13 cellular contexts compared by ENCODE assay signal in the genomic region with DNA sequence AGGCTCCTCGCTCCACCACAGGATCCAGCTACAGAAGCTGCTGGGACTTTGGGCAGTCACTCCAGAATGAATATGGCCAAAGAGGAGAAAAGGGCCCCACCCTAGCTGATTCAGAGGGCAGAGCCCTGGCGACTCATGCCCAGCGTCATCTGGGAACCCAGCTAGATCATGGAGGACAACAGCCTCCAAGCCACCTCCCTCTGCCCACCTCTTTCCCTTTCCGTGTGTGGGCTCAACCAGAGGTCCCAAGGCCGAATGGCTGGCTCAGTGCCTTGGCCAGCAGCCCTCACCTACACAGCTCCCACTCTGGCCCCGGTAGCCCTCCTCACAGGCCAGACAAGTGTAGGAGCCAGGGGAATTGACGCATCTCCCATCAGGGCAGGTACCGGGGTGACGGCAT. TPM values are rescaled to one million over a fixed set of nuclear protein-coding genes. Genes with fewer than 3 reads are reported as not detected.
DNase-seq lines count a peak whose midpoint lies in the region; ATAC-seq and TF ChIP-seq lines count a peak whose summit lies in the region.
"Had no signal": no experiment of that assay in that cellular context is flagged by ENCODE, and none has a peak within 500 bp of the region (broad histone marks: within the 10 kb centered on the region; RNA-seq: fewer than 3 reads in every experiment).

No MANE protein-coding gene starts in this region.

- TF ChIP-seq CTCF in AG04450 (IDR thresholded peaks at IDR 0.05; ENCODE audit: low read depth, low read length) = no peak
- TF ChIP-seq CTCF in GM10266 (IDR thresholded peaks at IDR 0.05; ENCODE audit: control insufficient read depth, insufficient read depth, low read depth, missing control alignments) = no peak

- H3K27ac ChIP-seq in AG04450 (ENCODE audit: low read depth, low read length) = peak overlapping the region; percentile 52
- H3K27ac ChIP-seq: vagina had no signal

- ATAC-seq in GM19463 (IDR thresholded peaks at IDR 0.05; ENCODE audit: unreplicated experiment) = no peak

- H3K9me3 Mint-ChIP-seq in dendritic cell treated with granulocyte-macrophage colony-stimulating factor and Interleukin-4, amounts not matched to agents 40 ng/mL and 50 ng/mL, for 4 days = no peaks in the 10 kb centered on the region
- H3K9me3 Mint-ChIP-seq in activated naive CD8-positive, alpha-beta T cell treated with anti-CD3 and anti-CD28 coated beads for 36 hours = no peaks in the 10 kb centered on the region
- H3K9me3 Mint-ChIP-seq in activated CD4-positive, alpha-beta memory T cell treated with anti-CD3 and anti-CD28 coated beads, Interleukin-2, amount 10 ng/mL, durations not matched to agents 7 days and 5 days = no peaks in the 10 kb centered on the region
- H3K9me3 Mint-ChIP-seq: memory B cell had no signal

- H3K4me3 ChIP-seq in AG04450 (ENCODE audit: low read depth, low read length) = no peak overlapping the region
- H3K4me3 ChIP-seq: vagina had no signal

- no peaks in the 10 kb centered on the region; the same call in 1 of the 2 replicates for H3K9me3 ChIP-seq in AG04450 (ENCODE audit: control insufficient read depth, insufficient read depth, low read length)
- H3K9me3 ChIP-seq: vagina had no signal

- H3K4me1 Mint-ChIP-seq in dendritic cell treated with granulocyte-macrophage colony-stimulating factor and Interleukin-4, amounts not matched to agents 40 ng/mL and 50 ng/mL, for 4 days (ENCODE audit: low read depth) = peaks cover 59% of the 10 kb centered on the region
- H3K4me1 Mint-ChIP-seq in activated naive CD8-positive, alpha-beta T cell treated with anti-CD3 and anti-CD28 coated beads for 36 hours = peaks cover 11% of the 10 kb centered on the region
- peaks cover 9% of the 10 kb centered on the region for H3K4me1 Mint-ChIP-seq in activated CD4-positive, alpha-beta memory T cell treated with anti-CD3 and anti-CD28 coated beads, Interleukin-2, amount 10 ng/mL, durations not matched to agents 7 days and 5 days

- intact Hi-C loops in dendritic cell treated with granulocyte-macrophage colony-stimulating factor and Interleukin-4, amounts not matched to agents 40 ng/mL and 50 ng/mL, for 4 days (cut with micrococcal nuclease) = no loop called here

- DNase-seq in AG04450 (ENCODE audit: low read depth, low spot score) = no peak
- DNase-seq in M059J (ENCODE audit: low read depth) = peak; percentile 62
- peak; percentile 81 for DNase-seq in mesenteric fat pad (ENCODE audit: low spot score)
- no peak for DNase-seq in GM10266 (ENCODE audit: extremely low spot score)
- DNase-seq in activated naive CD8-positive, alpha-beta T cell treated with anti-CD3 and anti-CD28 coated beads for 36 hours = no peak
- no peak for DNase-seq in activated CD4-positive, alpha-beta memory T cell treated with anti-CD3 and anti-CD28 coated beads, Interleukin-2, amount 10 ng/mL, durations not matched to agents 7 days and 5 days
- DNase-seq: central memory CD4-positive, alpha-beta T cell; NCI-H1105; T1000 had no signal

- no peaks in the 10 kb centered on the region for H3K27me3 ChIP-seq in AG04450 (ENCODE audit: control insufficient read depth, insufficient read depth, low read length)
- H3K27me3 ChIP-seq: vagina had no signal

- POLR2A ChIA-PET in AG04450 (lab: Yijun Ruan, JAX) = no interaction called here
- POLR2A ChIA-PET in activated CD4-positive, alpha-beta memory T cell treated with anti-CD3 and anti-CD28 coated beads, Interleukin-2, amount 10 ng/mL, durations not matched to agents 7 days and 5 days (lab: Charles Lee) = no interaction called here

- peaks cover 26% of the 10 kb centered on the region for H3K27me3 Mint-ChIP-seq in dendritic cell treated with granulocyte-macrophage colony-stimulating factor and Interleukin-4, amounts not matched to agents 40 ng/mL and 50 ng/mL, for 4 days
- H3K27me3 Mint-ChIP-seq in activated naive CD8-positive, alpha-beta T cell treated with anti-CD3 and anti-CD28 coated beads for 36 hours = peaks cover 29% of the 10 kb centered on the region
- peaks cover 22% of the 10 kb centered on the region for H3K27me3 Mint-ChIP-seq in activated CD4-positive, alpha-beta memory T cell treated with anti-CD3 and anti-CD28 coated beads, Interleukin-2, amount 10 ng/mL, durations not matched to agents 7 days and 5 days

- no peaks in the 10 kb centered on the region for H3K36me3 Mint-ChIP-seq in dendritic cell treated with granulocyte-macrophage colony-stimulating factor and Interleukin-4, amounts not matched to agents 40 ng/mL and 50 ng/mL, for 4 days (ENCODE audit: low read depth)
- no peaks in the 10 kb centered on the region for H3K36me3 Mint-ChIP-seq in activated naive CD8-positive, alpha-beta T cell treated with anti-CD3 and anti-CD28 coated beads for 36 hours
- no peaks in the 10 kb centered on the region for H3K36me3 Mint-ChIP-seq in activated CD4-positive, alpha-beta memory T cell treated with anti-CD3 and anti-CD28 coated beads, Interleukin-2, amount 10 ng/mL, durations not matched to agents 7 days and 5 days (ENCODE audit: low read depth)
- H3K36me3 Mint-ChIP-seq: memory B cell had no signal

- CTCF ChIA-PET in AG04450 (lab: Charles Lee) = interaction anchor here (1.0 to 3.0 kb wide), 2 partner anchors 9 to 10 kb away, joined by 3 to 13 read pairs; no protein-coding TSS in a partner anchor
- CTCF ChIA-PET in activated CD4-positive, alpha-beta memory T cell treated with anti-CD3 and anti-CD28 coated beads, Interleukin-2, amount 10 ng/mL, durations not matched to agents 7 days and 5 days (lab: Charles Lee) = no interaction called here

- peak overlapping the region; percentile 4 for H3K27ac Mint-ChIP-seq in dendritic cell treated with granulocyte-macrophage colony-stimulating factor and Interleukin-4, amounts not matched to agents 40 ng/mL and 50 ng/mL, for 4 days
- no peak overlapping the region for H3K27ac Mint-ChIP-seq in activated naive CD8-positive, alpha-beta T cell treated with anti-CD3 and anti-CD28 coated beads for 36 hours
- no peak overlapping the region for H3K27ac Mint-ChIP-seq in activated CD4-positive, alpha-beta memory T cell treated with anti-CD3 and anti-CD28 coated beads, Interleukin-2, amount 10 ng/mL, durations not matched to agents 7 days and 5 days
- H3K27ac Mint-ChIP-seq: memory B cell had no signal

- H3K4me3 Mint-ChIP-seq in dendritic cell treated with granulocyte-macrophage colony-stimulating factor and Interleukin-4, amounts not matched to agents 40 ng/mL and 50 ng/mL, for 4 days = no peak overlapping the region
- H3K4me3 Mint-ChIP-seq in activated naive CD8-positive, alpha-beta T cell treated with anti-CD3 and anti-CD28 coated beads for 36 hours = no peak overlapping the region
- H3K4me3 Mint-ChIP-seq in activated CD4-positive, alpha-beta memory T cell treated with anti-CD3 and anti-CD28 coated beads, Interleukin-2, amount 10 ng/mL, durations not matched to agents 7 days and 5 days = no peak overlapping the region
- H3K4me3 Mint-ChIP-seq: memory B cell had no signal

RNA-seq across cellular contexts. Expression of a gene that starts 17.4 kb away (rescaled TPM):
- polyA plus RNA-seq in AG04450 (2011; rRNA removed) = 28.2 and 45.6 TPM in 2 replicates
- 2.5 and 8.5 TPM in 2 replicates for polyA minus RNA-seq in AG04450 (2011; rRNA and poly(A)+ RNA removed)
- 29.8 and 33.6 TPM in 2 replicates for total RNA-seq in M059J (2014; rRNA removed; shearing (Covaris generic))
- 17.8 TPM for total RNA-seq in mesenteric fat pad
- 10 to 100 TPM; 29.7 to 31.0 TPM for total RNA-seq in activated naive CD8-positive, alpha-beta T cell treated with anti-CD3 and anti-CD28 coated beads for 36 hours
- total RNA-seq in activated CD4-positive, alpha-beta memory T cell treated with anti-CD3 and anti-CD28 coated beads, Interleukin-2, amount 10 ng/mL, durations not matched to agents 7 days and 5 days = 10 to 100 TPM; 25.8 to 32.1 TPM

RNA-seq across cellular contexts. Expression of a gene that starts 17.9 kb away (rescaled TPM):
- 197 and 248 TPM in 2 replicates for polyA plus RNA-seq in AG04450 (2011; rRNA removed)
- polyA minus RNA-seq in AG04450 (2011; rRNA and poly(A)+ RNA removed) = 82.8 and 110 TPM in 2 replicates
- total RNA-seq in M059J (2014; rRNA removed; shearing (Covaris generic)) = 390 and 816 TPM in 2 replicates
- 290 TPM for total RNA-seq in mesenteric fat pad
- total RNA-seq in activated naive CD8-positive, alpha-beta T cell treated with anti-CD3 and anti-CD28 coated beads for 36 hours = 10 to 100 TPM; 12.5 to 14.2 TPM
- 10 to 100 TPM; 65.1 to 66.5 TPM for total RNA-seq in activated CD4-positive, alpha-beta memory T cell treated with anti-CD3 and anti-CD28 coated beads, Interleukin-2, amount 10 ng/mL, durations not matched to agents 7 days and 5 days

Comparison
In these comparisons a context has a peak if more than half of its experiments do, and no peak if none do; other contexts are left out.
1. DNase-seq: peak in M059J (single experiment) and mesenteric fat pad (single experiment); none in AG04450 (single experiment), GM10266 (single experiment), activated naive CD8-positive, alpha-beta T cell treated with anti-CD3 and anti-CD28 coated beads for 36 hours (single experiment) and activated CD4-positive, alpha-beta memory T cell treated with anti-CD3 and anti-CD28 coated beads, Interleukin-2, amount 10 ng/mL, durations not matched to agents 7 days and 5 days (single experiment).
2. RNA of a gene that starts 17.9 kb away (total RNA-seq): 390 to 816 TPM in M059J, 290 TPM in mesenteric fat pad (single experiment) and 65.1 to 66.5 TPM in activated CD4-positive, alpha-beta memory T cell treated with anti-CD3 and anti-CD28 coated beads, Interleukin-2, amount 10 ng/mL, durations not matched to agents 7 days and 5 days; 12.5 to 14.2 TPM in activated naive CD8-positive, alpha-beta T cell treated with anti-CD3 and anti-CD28 coated beads for 36 hours; every median in the first group is over 4 times any median in the second.